17 cellular contexts compared by ENCODE assay signal in the genomic region with DNA sequence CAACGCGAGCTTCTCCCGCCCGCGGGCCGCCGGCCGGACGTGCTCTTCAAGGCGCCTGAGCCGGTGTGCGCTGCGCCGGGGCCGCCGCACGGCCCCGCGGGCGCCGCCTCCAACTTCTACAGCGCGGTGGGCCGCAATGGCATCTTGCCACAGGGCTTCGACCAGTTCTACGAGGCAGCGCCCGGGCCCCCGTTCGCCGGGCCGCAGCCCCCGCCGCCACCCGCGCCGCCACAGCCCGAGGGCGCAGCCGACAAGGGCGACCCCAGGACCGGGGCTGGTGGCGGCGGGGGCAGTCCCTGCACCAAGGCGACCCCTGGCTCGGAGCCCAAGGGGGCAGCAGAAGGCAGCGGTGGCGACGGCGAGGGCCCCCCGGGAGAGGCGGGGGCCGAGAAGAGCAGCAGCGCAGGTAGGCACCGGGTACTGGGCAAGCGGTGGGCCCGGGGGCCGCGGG. TPM values are rescaled to one million over a fixed set of nuclear protein-coding genes. Genes with fewer than 3 reads are reported as not detected.
DNase-seq lines count a peak whose midpoint lies in the region; ATAC-seq, FAIRE-seq and TF ChIP-seq lines count a peak whose summit lies in the region.
"Had no signal": no experiment of that assay in that cellular context is flagged by ENCODE, and none has a peak within 500 bp of the region (broad histone marks: within the 10 kb centered on the region; RNA-seq: fewer than 3 reads in every experiment).

No MANE protein-coding gene starts in this region.

- H2BK12ac ChIP-seq in H9 (ENCODE audit: insufficient read length, low read depth, low read length) = no peak overlapping the region

- H3K4me3 ChIP-seq in epithelial cell of proximal tubule (ENCODE audit: low read depth, low read length) (peak overlapping the region; percentile 35), small intestine (ENCODE audit: low read depth in 1 of 2, low read length in 2 of 2) (peak overlapping the region; percentile 20 to 27)
- H3K4me3 ChIP-seq: body of pancreas had no signal

- peaks cover 14 to 40% of the 10 kb centered on the region in 2 experiments for H3K4me1 Mint-ChIP-seq in H9

- H3K9me3 ChIP-seq in H9 (ENCODE audit: control insufficient read depth, low read depth, low read length) (no peaks in the 10 kb centered on the region), small intestine (ENCODE audit: control insufficient read depth, low read depth) (no peaks in the 10 kb centered on the region)
- H3K9me3 ChIP-seq: body of pancreas, pancreas had no signal

- H3T11ph ChIP-seq in H9 (ENCODE audit: low read length) = no peak overlapping the region

- H4K8ac ChIP-seq in H9 (replicated peaks; ENCODE audit: insufficient read length, low read depth, low read length) = no peak overlapping the region

- no CpG with 5 or more reads among the region's 59 CpGs for WGBS in H9 (ENCODE audit: extremely low coverage, insufficient read length, low lambda C conversion rate)
- 4 to 8% (median 7%) methylated on average over 23 to 59 of the region's 59 CpGs for WGBS in small intestine, 3 donors

- no peak overlapping the region for H2BK120ac ChIP-seq in H9 (ENCODE audit: low read depth, low read length, poor library complexity, severe bottlenecking)

- H3K56ac ChIP-seq in H9 (ENCODE audit: insufficient read length, low read depth, low read length) = no peak overlapping the region

- H2BK15ac ChIP-seq in H9 (ENCODE audit: low read depth, low read length) = no peak overlapping the region

- H3K27ac ChIP-seq in H9 (ENCODE audit: insufficient read length, low read depth, low read length) (no peak overlapping the region), small intestine (ENCODE audit: low read depth in 1 of 2, low read length in 1 of 2) (no peak overlapping the region)
- H3K27ac ChIP-seq: body of pancreas, pancreas had no signal

- no peak overlapping the region for H3K27ac Mint-ChIP-seq in H9
- H3K27ac Mint-ChIP-seq: activated naive CD4-positive, alpha-beta T cell treated with anti-CD3 and anti-CD28 coated beads, Interleukin-2, amount 50 U/mL, for 24 hours; stimulated activated naive CD8-positive, alpha-beta T cell treated with anti-CD3 and anti-CD28 coated beads, Interleukin-15, Interleukin-2, amounts not matched to agents 100 ng/mL and 50 ng/mL, for 24 hours; T-helper 17 cell had no signal

- H4K20me1 ChIP-seq in H9 (ENCODE audit: control insufficient read depth, insufficient read depth, insufficient read length) = no peaks in the 10 kb centered on the region

- H3K4ac ChIP-seq in H9 (ENCODE audit: low read depth, low read length) = no peak overlapping the region

- peak; percentile 64 for DNase-seq in NCI-H748 (lab: John Stamatoyannopoulos, UW; ENCODE audit: unreplicated experiment)
- DNase-seq in NCI-H748 treated with DMSO at 0.1 percent for 48 hours (lab: John Stamatoyannopoulos, UW) = no peak
- peak; percentile 26 for DNase-seq in H9
- no peak for DNase-seq in epithelial cell of proximal tubule (ENCODE audit: low read depth)
- DNase-seq in small intestine = no peak
- no peak for DNase-seq in sciatic nerve (ENCODE audit: low spot score)
- DNase-seq in NCI-H510A treated with DMSO at 0.1 percent for 48 hours (lab: John Stamatoyannopoulos, UW) = no peak
- DNase-seq: Karpas-422, T-helper 17 cell had no signal

- no peak overlapping the region for H2BK20ac ChIP-seq in H9 (ENCODE audit: low read depth, low read length, poor library complexity, severe bottlenecking)

- no peak overlapping the region for H3K4me2 ChIP-seq in H9 (ENCODE audit: insufficient read depth, insufficient read length, low read length)

- H3K23me2 ChIP-seq in H9 (ENCODE audit: insufficient read length, low read depth, low read length, poor library complexity, severe bottlenecking) = no peaks in the 10 kb centered on the region

- H3K18ac ChIP-seq in H9 (ENCODE audit: insufficient read length, low read depth, low read length) = no peak overlapping the region

- H3K4me3 Mint-ChIP-seq in H9 = no peak overlapping the region

- H3K79me1 ChIP-seq in H9 (ENCODE audit: insufficient read depth, low read depth, low read length, poor library complexity, severe bottlenecking) = no peaks in the 10 kb centered on the region

- H3K23ac ChIP-seq in H9 (ENCODE audit: insufficient read length, low read depth, low read length) = no peak overlapping the region

- no peaks in the 10 kb centered on the region; a peak in 2 of 7 replicates for H3K36me3 Mint-ChIP-seq in H9 (ENCODE audit: insufficient read depth in 1 of 3, low read depth in 3 of 3)

- no peaks in the 10 kb centered on the region for H3K79me2 ChIP-seq in H9 (ENCODE audit: insufficient read depth, low read length)

- no peak overlapping the region for H3K14ac ChIP-seq in H9 (ENCODE audit: insufficient read depth, low read length)

- H3K4me1 ChIP-seq in H9 (ENCODE audit: insufficient read depth, low read length) (no peaks in the 10 kb centered on the region), small intestine (ENCODE audit: control insufficient read depth in 2 of 2, insufficient read depth in 1 of 2, low read depth in 1 of 2, low read length in 1 of 2) (no peaks in the 10 kb centered on the region)

- no peak overlapping the region for H2AK5ac ChIP-seq in H9 (ENCODE audit: insufficient read length, low read length)

- H3K36me3 ChIP-seq in small intestine (ENCODE audit: control insufficient read depth in 2 of 2, insufficient read depth in 2 of 2, low read length in 2 of 2) = no peaks in the 10 kb centered on the region
- H3K36me3 ChIP-seq: pancreas had no signal

- intact Hi-C loops in sciatic nerve (cut with DNase I) = no loop called here

- peaks cover 0 to 14% of the 10 kb centered on the region in 2 experiments for H3K9me3 Mint-ChIP-seq in H9
- H3K9me3 Mint-ChIP-seq: activated naive CD4-positive, alpha-beta T cell treated with anti-CD3 and anti-CD28 coated beads, Interleukin-2, amount 50 U/mL, for 24 hours had no signal

- H3K27me3 Mint-ChIP-seq in H9 (ENCODE audit: low read depth) = peaks cover 96% of the 10 kb centered on the region

- ATAC-seq in sciatic nerve (no peak), GM18520 (IDR thresholded peaks at IDR 0.05; ENCODE audit: unreplicated experiment) (no peak)
- ATAC-seq: T-helper 17 cell had no signal

- H3K9ac ChIP-seq in H9 (ENCODE audit: extremely low read depth, insufficient read length, low read length) = no peak overlapping the region

- FAIRE-seq in small intestine (lab: Jason Lieb, UNC) = no peak
- FAIRE-seq: pancreas had no signal

- no peak overlapping the region for H4K5ac ChIP-seq in H9 (ENCODE audit: insufficient read length, low read depth, low read length)

- H2BK5ac ChIP-seq in H9 (ENCODE audit: insufficient read length, low read length) = no peak overlapping the region

- peaks cover 93% of the 10 kb centered on the region for H3K27me3 ChIP-seq in H9 (ENCODE audit: insufficient read depth, low read length)
- peaks cover 16 to 60% of the 10 kb centered on the region in 2 donors for H3K27me3 ChIP-seq in small intestine (ENCODE audit: control insufficient read depth in 2 of 2, insufficient read depth in 2 of 2, low read length in 2 of 2)

- no peak overlapping the region for H2AFZ ChIP-seq in H9 (ENCODE audit: low read length)

- H4K91ac ChIP-seq in H9 (ENCODE audit: insufficient read length, low read depth, low read length) = no peak overlapping the region

- TF ChIP-seq CTCF in H9 (conservative IDR thresholded peaks at IDR 0.05) (no peak), epithelial cell of proximal tubule (conservative IDR thresholded peaks at IDR 0.05; ENCODE audit: low read depth, low read length) (no peak)

RNA-seq across cellular contexts. Expression of gene HOXD11, which starts 0.7 kb away (rescaled TPM):
- total RNA-seq in H9 (2021) = not detected in 2 replicates
- 17.5 and 25.1 TPM in 2 replicates for total RNA-seq in epithelial cell of proximal tubule
- polyA plus RNA-seq in small intestine = not detected
- 0.40 TPM for total RNA-seq in sciatic nerve
- total RNA-seq: body of pancreas, dermis microvascular lymphatic vessel endothelial cell, left lobe of liver, mucosa of gallbladder, pancreas, T-helper 17 cell had no signal
- polyA plus RNA-seq: pancreas had no signal

RNA-seq across cellular contexts. Expression of gene HOXD12, which starts 8.2 kb away (rescaled TPM):
- not detected in 2 replicates for total RNA-seq in H9 (2021)
- not detected in 2 replicates for total RNA-seq in epithelial cell of proximal tubule
- polyA plus RNA-seq in small intestine = not detected
- not detected for total RNA-seq in sciatic nerve
- total RNA-seq: body of pancreas, dermis microvascular lymphatic vessel endothelial cell, left lobe of liver, mucosa of gallbladder, pancreas, T-helper 17 cell had no signal
- polyA plus RNA-seq: pancreas had no signal

RNA-seq across cellular contexts. Expression of gene HOXD10, which starts 8.8 kb away (rescaled TPM):
- total RNA-seq in H9 (2021) = not detected in 2 replicates
- total RNA-seq in epithelial cell of proximal tubule = 14.3 and 18.8 TPM in 2 replicates
- under 1 TPM in 1 of 3 donors, not detected in 2; 0.09 TPM for polyA plus RNA-seq in small intestine
- 1.9 TPM for total RNA-seq in sciatic nerve
- total RNA-seq: left lobe of liver, mucosa of gallbladder, pancreas, T-helper 17 cell had no signal
- polyA plus RNA-seq: pancreas had no signal

RNA-seq across cellular contexts. Expression of gene HOXD9, which starts 14.8 kb away (rescaled TPM):
- total RNA-seq in H9 (2021) (not detected in 2 replicates), epithelial cell of proximal tubule (9.8 and 11.5 TPM in 2 replicates), sciatic nerve (4.9 TPM)
- polyA plus RNA-seq in small intestine = 1 to 10 TPM in 1 of 3 donors, under 1 TPM in 1, not detected in 1; 0.27 to 1.9 TPM
- total RNA-seq: left lobe of liver, T-helper 17 cell had no signal

RNA-seq across cellular contexts. Expression of gene HOXD13, which starts 15.2 kb away (rescaled TPM):
- not detected in 2 replicates for total RNA-seq in H9 (2021)
- not detected in 2 replicates for total RNA-seq in epithelial cell of proximal tubule
- not detected for polyA plus RNA-seq in small intestine
- not detected for total RNA-seq in sciatic nerve
- total RNA-seq: body of pancreas, dermis microvascular lymphatic vessel endothelial cell, left lobe of liver, mucosa of gallbladder, pancreas, T-helper 17 cell had no signal
- polyA plus RNA-seq: pancreas had no signal

Comparison
In these comparisons a context has a peak if more than half of its experiments do, and no peak if none do; other contexts are left out.
1. DNase-seq: peak in NCI-H748 (single experiment) and H9 (single experiment); none in NCI-H748 treated with DMSO at 0.1 percent for 48 hours (single experiment), epithelial cell of proximal tubule (single experiment), small intestine (single experiment), sciatic nerve (single experiment) and NCI-H510A treated with DMSO at 0.1 percent for 48 hours (single experiment).
2. RNA of gene HOXD11, which starts 0.7 kb away (total RNA-seq): 17.5 to 25.1 TPM in epithelial cell of proximal tubule; 0.40 TPM in sciatic nerve (single experiment) and not detected in H9; every median in the first group is over 10 times any median in the second.